1 cellular context compared by ENCODE assay signal in genomic region chr2:38524580-38524979, GRCh38.
TF ChIP-seq lines count a peak whose summit lies in the region.

No MANE protein-coding gene starts in this region.

TF ChIP-seq in GM23338, 12 proteins besides CTCF, POLR2A, EP300 and RAD21 (continued from another document):
- TF ChIP-seq ZNF462 (CRISPR knock-in tag; IDR thresholded peaks at IDR 0.05) = no peak
- no peak for TF ChIP-seq JUNB (IDR thresholded peaks at IDR 0.05; ENCODE audit: unreplicated experiment)
- TF ChIP-seq NANOG (IDR thresholded peaks at IDR 0.05; ENCODE audit: borderline replicate concordance) = no peak
- no peak for TF ChIP-seq CREB1 (CRISPR knock-in tag; IDR thresholded peaks at IDR 0.05; ENCODE audit: low read depth)
- no peak for TF ChIP-seq STAT1 (IDR thresholded peaks at IDR 0.05; ENCODE audit: unreplicated experiment)
- TF ChIP-seq ZNF331 (CRISPR knock-in tag; IDR thresholded peaks at IDR 0.05; ENCODE audit: low read depth) = no peak
- TF ChIP-seq ZNF114 (CRISPR knock-in tag; IDR thresholded peaks at IDR 0.05) = no peak
- TF ChIP-seq EZH2 (IDR thresholded peaks at IDR 0.05; ENCODE audit: low read depth, unreplicated experiment) = no peak
- no peak for TF ChIP-seq POLR2AphosphoS5 (IDR thresholded peaks at IDR 0.05; ENCODE audit: low read depth)
- no peak for TF ChIP-seq ETS1 (IDR thresholded peaks at IDR 0.05)
